Comparison of ENCODE assay signal across 4 cellular contexts in genomic region chr16:30452689-30453321, GRCh38. TPM values are rescaled to one million over a fixed set of nuclear protein-coding genes. Genes with fewer than 3 reads are reported as not detected.
"Had no signal": no experiment of that assay in that cellular context is flagged by ENCODE, and none has a peak within 500 bp of the region (broad histone marks: within the 10 kb centered on the region; RNA-seq: fewer than 3 reads in every experiment).

No MANE protein-coding gene starts in this region.

RNA-seq across cellular contexts. Expression of gene ITGAL, which starts 19.7 kb away (rescaled TPM):
- total RNA-seq: bronchial epithelial cell, dermis blood vessel endothelial cell, fibroblast of lung, SJSA1 had no signal
